ENCODE assay signal across 23 cellular contexts in genomic region chr13:43293008-43293407, GRCh38.
DNase-seq lines count a peak whose midpoint lies in the region; ATAC-seq and FAIRE-seq lines count a peak whose summit lies in the region.
"Had no signal": no experiment of that assay in that cellular context is flagged by ENCODE, and none has a peak within 500 bp of the region (broad histone marks: within the 10 kb centered on the region; RNA-seq: fewer than 3 reads in every experiment).

No MANE protein-coding gene starts in this region.

- intact Hi-C loops in activated CD4-positive, alpha-beta T cell treated with anti-CD3 and anti-CD28 coated beads for 36 hours (cut with DNase I, micrococcal nuclease), result no loop called here
- intact Hi-C loops in activated CD4-positive, alpha-beta T cell treated with anti-CD3 and anti-CD28 coated beads, Interleukin-2, amount 10 ng/mL, durations not matched to agents 24 days and 14 days (cut with micrococcal nuclease), result no loop called here

- H3K4me1 Mint-ChIP-seq in activated CD4-positive, alpha-beta T cell treated with anti-CD3 and anti-CD28 coated beads for 36 hours, result no peaks in the 10 kb centered on the region
- no peaks in the 10 kb centered on the region for H3K4me1 Mint-ChIP-seq in activated CD4-positive, alpha-beta T cell treated with anti-CD3 and anti-CD28 coated beads, Interleukin-2, amount 10 ng/mL, durations not matched to agents 24 days and 14 days
- H3K4me1 Mint-ChIP-seq: CD4-positive, CD25-positive, alpha-beta regulatory T cell had no signal

- H3K27ac Mint-ChIP-seq in activated CD4-positive, alpha-beta T cell treated with anti-CD3 and anti-CD28 coated beads for 36 hours, result no peak overlapping the region
- H3K27ac Mint-ChIP-seq in activated CD4-positive, alpha-beta T cell treated with anti-CD3 and anti-CD28 coated beads, Interleukin-2, amount 10 ng/mL, durations not matched to agents 24 days and 14 days, result no peak overlapping the region
- H3K27ac Mint-ChIP-seq: CD4-positive, CD25-positive, alpha-beta regulatory T cell had no signal

- H3K36me3 Mint-ChIP-seq in activated CD4-positive, alpha-beta T cell treated with anti-CD3 and anti-CD28 coated beads for 36 hours (ENCODE audit: low read depth), result no peaks in the 10 kb centered on the region
- H3K36me3 Mint-ChIP-seq in activated CD4-positive, alpha-beta T cell treated with anti-CD3 and anti-CD28 coated beads, Interleukin-2, amount 10 ng/mL, durations not matched to agents 24 days and 14 days (ENCODE audit: low read depth), result no peaks in the 10 kb centered on the region
- H3K36me3 Mint-ChIP-seq: CD4-positive, CD25-positive, alpha-beta regulatory T cell had no signal

- no peak for FAIRE-seq in frontal cortex (lab: Jason Lieb, UNC)
- FAIRE-seq: GM12878, GM19239, K562 had no signal

- no peaks in the 10 kb centered on the region for H3K9me3 Mint-ChIP-seq in activated CD4-positive, alpha-beta T cell treated with anti-CD3 and anti-CD28 coated beads for 36 hours (ENCODE audit: low read depth)
- H3K9me3 Mint-ChIP-seq in activated CD4-positive, alpha-beta T cell treated with anti-CD3 and anti-CD28 coated beads, Interleukin-2, amount 10 ng/mL, durations not matched to agents 24 days and 14 days, result no peaks in the 10 kb centered on the region
- H3K9me3 Mint-ChIP-seq: CD4-positive, CD25-positive, alpha-beta regulatory T cell had no signal

- H3K27me3 Mint-ChIP-seq in activated CD4-positive, alpha-beta T cell treated with anti-CD3 and anti-CD28 coated beads for 36 hours, result peaks cover 5% of the 10 kb centered on the region
- peaks cover under 1% of the 10 kb centered on the region for H3K27me3 Mint-ChIP-seq in activated CD4-positive, alpha-beta T cell treated with anti-CD3 and anti-CD28 coated beads, Interleukin-2, amount 10 ng/mL, durations not matched to agents 24 days and 14 days
- H3K27me3 Mint-ChIP-seq: CD4-positive, CD25-positive, alpha-beta regulatory T cell had no signal

- CTCF ChIA-PET in activated CD4-positive, alpha-beta T cell treated with anti-CD3 and anti-CD28 coated beads for 36 hours (lab: Charles Lee), result no interaction called here

- DNase-seq in activated CD4-positive, alpha-beta T cell treated with anti-CD3 and anti-CD28 coated beads for 36 hours, result peak; percentile 10
- no peak for DNase-seq in activated CD4-positive, alpha-beta T cell treated with anti-CD3 and anti-CD28 coated beads, Interleukin-2, amount 10 ng/mL, durations not matched to agents 24 days and 14 days
- peak; percentile 6 for DNase-seq in Daoy (ENCODE audit: low read depth)
- DNase-seq in M059J (ENCODE audit: low read depth), result peak; percentile 53
- peak; percentile 39 for DNase-seq in kidney tubule cell (ENCODE audit: low spot score)
- no peak for DNase-seq in frontal cortex (ENCODE audit: low spot score in 2 of 2)
- DNase-seq in NCI-H1048 (lab: John Stamatoyannopoulos, UW), result no peak
- no peak for DNase-seq in D341Med (ENCODE audit: low spot score)
- DNase-seq: 8988T; BE2C; CD4-positive, CD25-positive, alpha-beta regulatory T cell; COR-L47; GM23248; NCI-H1105 treated with DMSO at 0.1 percent for 48 hours; NCI-H1694; NCI-H2081 treated with DMSO at 0.1 percent for 48 hours; NCI-H510A; NCI-H774; SHP77 had no signal

- H3K4me3 Mint-ChIP-seq in activated CD4-positive, alpha-beta T cell treated with anti-CD3 and anti-CD28 coated beads for 36 hours, result no peak overlapping the region
- no peak overlapping the region for H3K4me3 Mint-ChIP-seq in activated CD4-positive, alpha-beta T cell treated with anti-CD3 and anti-CD28 coated beads, Interleukin-2, amount 10 ng/mL, durations not matched to agents 24 days and 14 days
- H3K4me3 Mint-ChIP-seq: CD4-positive, CD25-positive, alpha-beta regulatory T cell had no signal

- POLR2A ChIA-PET in activated CD4-positive, alpha-beta T cell treated with anti-CD3 and anti-CD28 coated beads for 36 hours (lab: Charles Lee), result no interaction called here

- ATAC-seq in activated CD4-positive, alpha-beta T cell treated with anti-CD3 and anti-CD28 coated beads for 36 hours, result no peak
- ATAC-seq: GM12878, HCT116, K562 had no signal

Comparison
In these comparisons a context has a peak if more than half of its experiments do, and no peak if none do; other contexts are left out.
1. DNase-seq: peak in activated CD4-positive, alpha-beta T cell treated with anti-CD3 and anti-CD28 coated beads for 36 hours (single experiment), Daoy (single experiment), M059J (single experiment) and kidney tubule cell (single experiment); none in activated CD4-positive, alpha-beta T cell treated with anti-CD3 and anti-CD28 coated beads, Interleukin-2, amount 10 ng/mL, durations not matched to agents 24 days and 14 days (single experiment), frontal cortex (0 of 2), NCI-H1048 (single experiment) and D341Med (single experiment).